9 cellular contexts compared by ENCODE assay signal in the genomic region with DNA sequence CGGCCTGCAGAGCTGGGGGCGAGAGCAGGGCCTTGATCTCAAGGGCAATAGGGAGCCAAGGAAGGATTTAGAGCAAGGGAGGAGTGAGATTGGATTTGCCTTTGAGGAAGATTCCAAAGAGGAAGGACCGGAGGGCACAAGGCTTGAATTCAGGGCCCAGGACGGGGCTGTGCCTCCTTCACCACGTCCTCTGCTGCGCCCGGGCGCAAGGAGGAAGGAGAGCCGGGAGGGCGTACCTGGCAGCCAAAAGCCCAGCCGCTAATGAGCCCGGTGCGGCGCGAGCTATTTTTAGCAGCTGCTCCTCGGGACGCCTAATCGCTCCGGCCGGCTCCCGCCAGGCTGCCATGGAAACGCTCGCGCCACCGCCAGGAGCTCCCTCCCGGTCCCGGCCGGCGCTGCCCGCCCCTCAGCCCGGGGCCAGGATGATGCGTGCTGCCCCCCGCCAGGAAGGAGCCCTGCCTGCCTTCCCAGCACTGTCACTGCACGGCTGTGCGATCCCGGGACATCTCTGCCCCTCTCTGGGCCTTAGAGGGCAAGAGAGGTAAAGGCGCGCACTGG. TPM values are rescaled to one million over a fixed set of nuclear protein-coding genes. Genes with fewer than 3 reads are reported as not detected.
A peak's percentile ranks its signal among the peaks of the same experiment; 100 is the strongest.
DNase-seq lines count a peak whose midpoint lies in the region; ATAC-seq and TF ChIP-seq lines count a peak whose summit lies in the region.
"Had no signal": no experiment of that assay in that cellular context is flagged by ENCODE, and none has a peak within 500 bp of the region (broad histone marks: within the 10 kb centered on the region; RNA-seq: fewer than 3 reads in every experiment).

No MANE protein-coding gene starts in this region.

- in situ Hi-C loops in GM13976 (cut with MboI; ENCODE audit: low sequenced_read_pairs, unreplicated experiment), result no loop called here

- no TSS peak for BruUV-seq in HCT116 (replicated peaks; lab: Mats Ljungman, UMichigan)

- H3K9me3 ChIP-seq in HCT116 (ENCODE audit: control insufficient read depth in 1 of 2, insufficient read depth in 1 of 2, low read depth in 1 of 2, low read length in 2 of 2), result peaks cover 0 to 27% of the 10 kb centered on the region in 2 experiments; a peak in 2 of 4 replicates
- peaks cover 9% of the 10 kb centered on the region for H3K9me3 ChIP-seq in SJCRH30 (replicated peaks)
- peaks cover 10% of the 10 kb centered on the region for H3K9me3 ChIP-seq in effector memory CD4-positive, alpha-beta T cell (ENCODE audit: control insufficient read depth, low read length)

- peak; percentile 51 for DNase-seq in HCT116 (ENCODE audit: low read depth, low spot score)
- peak; percentile 34 to 52 for DNase-seq in SJCRH30
- peak; percentile 88 for DNase-seq in cardiac septum (ENCODE audit: low spot score)
- peak; percentile 90 for DNase-seq in retina
- no peak for DNase-seq in effector memory CD4-positive, alpha-beta T cell
- no peak for DNase-seq in GM19238 (ENCODE audit: insufficient read length, low spot score)
- DNase-seq in GM13976 (ENCODE audit: low spot score), result no peak
- DNase-seq in KG1 (lab: John Stamatoyannopoulos, UW), result no peak

- peak overlapping the region; percentile 99 for H3K4me2 ChIP-seq in HCT116 (ENCODE audit: low read length)

- no peaks in the 10 kb centered on the region for H3K79me2 ChIP-seq in HCT116 (ENCODE audit: insufficient read depth, low read length)

- TF ChIP-seq POLR2A in HCT116 (IDR thresholded peaks at IDR 0.05; ENCODE audit: borderline replicate concordance, extremely low read depth, insufficient read depth, insufficient read length), result no peak

- no peaks in the 10 kb centered on the region for H4K20me1 ChIP-seq in HCT116 (ENCODE audit: insufficient read depth)

- H3K27ac ChIP-seq in HCT116 (ENCODE audit: low read depth, low read length) (peak overlapping the region; percentile 80), SJCRH30 (no peak overlapping the region)
- no peak overlapping the region for H3K27ac ChIP-seq in effector memory CD4-positive, alpha-beta T cell (ENCODE audit: insufficient read depth, low read length, poor library complexity, severe bottlenecking)
- H3K27ac ChIP-seq: VCaP had no signal

- no peak for TF ChIP-seq RAD21 in HCT116 (IDR thresholded peaks at IDR 0.05; ENCODE audit: low read depth)

- H3K4me1 ChIP-seq in HCT116 (ENCODE audit: control insufficient read depth in 1 of 2, insufficient read depth in 2 of 2, low read length in 2 of 2) (peaks cover 19 to 26% of the 10 kb centered on the region in 2 experiments), SJCRH30 (no peaks in the 10 kb centered on the region)
- H3K4me1 ChIP-seq in effector memory CD4-positive, alpha-beta T cell (ENCODE audit: control insufficient read depth, insufficient read depth, low read length, poor library complexity, severe bottlenecking), result no peaks in the 10 kb centered on the region

- peak overlapping the region; percentile 84 for H2AFZ ChIP-seq in HCT116 (ENCODE audit: low read depth, low read length, poor library complexity, severe bottlenecking)

- ATAC-seq in HCT116, result peak; percentile 72

- POLR2A ChIA-PET in HCT116 (lab: Charles Lee), result interaction anchor here (0.6 to 1.3 kb wide), 5 partner anchors 9 to 291 kb away, joined by 3 read pairs; no protein-coding TSS in a partner anchor

- H3K27me3 ChIP-seq in HCT116 (ENCODE audit: insufficient read depth, low read length) (no peaks in the 10 kb centered on the region), SJCRH30 (no peaks in the 10 kb centered on the region)
- H3K27me3 ChIP-seq in effector memory CD4-positive, alpha-beta T cell (replicated peaks; ENCODE audit: control insufficient read depth, insufficient read depth, low read length, poor library complexity, severe bottlenecking), result peaks cover 5% of the 10 kb centered on the region

- no peaks in the 10 kb centered on the region for H3K9me2 ChIP-seq in HCT116 (ENCODE audit: insufficient read depth)

- H3K36me3 ChIP-seq in HCT116 (ENCODE audit: control insufficient read depth in 1 of 2, insufficient read depth in 2 of 2, low read length in 2 of 2) (no peaks in the 10 kb centered on the region), SJCRH30 (peaks cover 2% of the 10 kb centered on the region; the same call in 1 of the 2 replicates)
- H3K36me3 ChIP-seq in effector memory CD4-positive, alpha-beta T cell (ENCODE audit: control insufficient read depth, insufficient read depth, low read length), result no peaks in the 10 kb centered on the region

- RAD21 ChIA-PET in HCT116 (lab: Charles Lee; ENCODE audit: low non-redundant PET in 1 of 2, low total read pairs in 2 of 2, uncharacterized antibody in 2 of 2, unreplicated experiment in 2 of 2), result interaction anchor here (0.6 to 0.9 kb wide), 2 partner anchors 12 to 13 kb away, joined by 3 to 8 read pairs; no protein-coding TSS in a partner anchor

- intact Hi-C loops in HCT116 (cut with micrococcal nuclease) (loop anchor here (10.0 kb wide), 1 partner anchor 162 kb away; no protein-coding TSS in a partner anchor), cardiac septum (cut with DNase I) (no loop called here)

- H3K4me3 ChIP-seq in HCT116 (replicated peaks in 1 of 2; ENCODE audit: low read depth in 1 of 2, low read length in 2 of 2) (peak overlapping the region; percentile 48 to 66), SJCRH30 (no peak overlapping the region)
- no peak overlapping the region for H3K4me3 ChIP-seq in effector memory CD4-positive, alpha-beta T cell (ENCODE audit: insufficient read depth, low read depth, low read length, poor library complexity, severe bottlenecking)

- TF ChIP-seq CTCF in HCT116 (IDR thresholded peaks at IDR 0.05 in 2 of 3, conservative IDR thresholded peaks at IDR 0.05 in 1 of 3; ENCODE audit: borderline replicate concordance in 1 of 3, insufficient read depth in 1 of 3, low read depth in 2 of 3, low read length in 2 of 3) (no peak), GM13976 (IDR thresholded peaks at IDR 0.05; ENCODE audit: borderline replicate concordance, control extremely low read depth, extremely low read depth, insufficient read depth, missing control alignments) (no peak)

- CTCF ChIA-PET in HCT116 (lab: Charles Lee), result interaction anchor here (0.6 to 1.3 kb wide), 4 partner anchors 11 to 610 kb away, joined by 3 to 5 read pairs (median 3); no protein-coding TSS in a partner anchor

- peak overlapping the region; percentile 71 for H3K9ac ChIP-seq in HCT116 (ENCODE audit: low read length)

TF ChIP-seq in HCT116, 20 proteins besides CTCF, POLR2A, EP300 and RAD21:
- TF ChIP-seq POLR2AphosphoS5 (IDR thresholded peaks at IDR 0.05; ENCODE audit: low read depth, low read length) (0 out of 2 replicates have a peak, but pooled peaks have one; percentile 12), CBX3 (IDR thresholded peaks at IDR 0.05; ENCODE audit: low read depth) (peak; percentile 82), TCF7L2 (IDR thresholded peaks at IDR 0.05; ENCODE audit: borderline replicate concordance, extremely low read depth, insufficient read depth, insufficient read length) (no peak), ZBTB33 (IDR thresholded peaks at IDR 0.05; ENCODE audit: extremely low read depth, insufficient replicate concordance, low read length) (no peak), REST (IDR thresholded peaks at IDR 0.05; ENCODE audit: low read depth) (no peak), MAX (IDR thresholded peaks at IDR 0.05) (0 out of 2 replicates have a peak, but pooled peaks have one; percentile 23)

RNA-seq across cellular contexts. Expression of gene TINCR, which starts 31.3 kb away (rescaled TPM):
- total RNA-seq in HCT116 (2021; ENCODE audit: unreplicated experiment) (6.1 TPM), cardiac septum (0.16 TPM)
- polyA plus RNA-seq in HCT116 (2012), result 4.1 and 5.8 TPM in 2 replicates
- not detected in 2 replicates for total RNA-seq in SJCRH30 (2014; rRNA removed; shearing (Covaris generic))

Comparison
In these comparisons a context has a peak if more than half of its experiments do, and no peak if none do; other contexts are left out.
1. DNase-seq: peak in HCT116 (single experiment), SJCRH30 (2 of 2), cardiac septum (single experiment) and retina (single experiment); none in effector memory CD4-positive, alpha-beta T cell (0 of 3), GM19238 (single experiment), GM13976 (single experiment) and KG1 (single experiment).
2. H3K4me3 ChIP-seq: peak in HCT116 (2 of 2); none in SJCRH30 (single experiment) and effector memory CD4-positive, alpha-beta T cell (single experiment).